In the genomic region with DNA sequence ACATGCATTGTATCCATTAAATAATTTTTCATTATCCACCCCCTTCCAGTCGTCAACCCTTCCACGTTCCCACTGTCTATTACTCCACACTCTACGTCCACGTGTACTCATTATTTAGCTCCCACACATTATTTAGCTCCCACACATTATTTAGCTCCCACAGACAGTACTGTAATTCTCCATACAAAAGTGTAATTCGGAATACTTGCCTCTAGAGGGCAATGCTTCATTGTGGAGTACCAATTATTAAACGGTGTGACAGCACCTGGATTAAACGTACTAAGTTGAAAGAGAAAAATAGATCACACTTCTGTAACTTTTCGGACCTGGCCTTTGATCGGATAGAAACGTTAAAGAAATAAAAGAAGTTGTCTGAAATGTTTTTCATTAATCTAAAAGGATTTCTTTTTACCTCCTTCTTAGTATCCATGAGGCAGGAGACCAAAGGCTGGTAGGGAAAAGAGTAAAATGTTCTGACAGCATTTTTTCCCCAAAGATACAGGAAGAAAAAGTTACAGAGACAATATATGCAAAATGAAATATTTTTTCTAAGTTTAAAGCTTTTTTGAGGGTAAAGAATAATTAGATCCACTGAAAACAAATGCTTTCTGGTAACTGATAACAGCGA, we compare ENCODE assay signal across 9 cellular contexts.
DNase-seq lines count a peak whose midpoint lies in the region; ATAC-seq and TF ChIP-seq lines count a peak whose summit lies in the region.
"Had no signal": no experiment of that assay in that cellular context is flagged by ENCODE, and none has a peak within 500 bp of the region (broad histone marks: within the 10 kb centered on the region; RNA-seq: fewer than 3 reads in every experiment).

No MANE protein-coding gene starts in this region.

- H3K9me3 ChIP-seq in WERI-Rb-1 (ENCODE audit: severe bottlenecking) (no peaks in the 10 kb centered on the region), upper lobe of left lung (no peaks in the 10 kb centered on the region)
- H3K9me3 ChIP-seq: SJCRH30 had no signal

- no peaks in the 10 kb centered on the region for H3K36me3 ChIP-seq in BJ (ENCODE audit: control insufficient read depth, insufficient read depth, low read length)
- H3K36me3 ChIP-seq in WERI-Rb-1, result no peaks in the 10 kb centered on the region
- no peaks in the 10 kb centered on the region for H3K36me3 ChIP-seq in upper lobe of left lung
- H3K36me3 ChIP-seq: SJCRH30 had no signal

- no peak for TF ChIP-seq POLR2A in upper lobe of left lung (IDR thresholded peaks at IDR 0.05)

- H3K36me3 Mint-ChIP-seq in activated T-cell treated with anti-CD3 and anti-CD28 coated beads, Interleukin-2, amount 50 U/mL, for 4 hours (ENCODE audit: insufficient read depth), result no peaks in the 10 kb centered on the region

- H3K4me3 ChIP-seq in BJ (ENCODE audit: low read depth, low read length) (no peak overlapping the region), WERI-Rb-1 (ENCODE audit: low read depth, low read length) (no peak overlapping the region), upper lobe of left lung (no peak overlapping the region)
- H3K4me3 ChIP-seq: SJCRH30 had no signal

- ATAC-seq in GM18511 (IDR thresholded peaks at IDR 0.05; ENCODE audit: unreplicated experiment) (peak; percentile 96), HG02870 (IDR thresholded peaks at IDR 0.05; ENCODE audit: unreplicated experiment) (peak; percentile 92), upper lobe of left lung (ENCODE audit: low FRiP score in 2 of 2) (peak in 1 of 2 donors; percentile 53)
- no peak for ATAC-seq in activated T-cell treated with anti-CD3 and anti-CD28 coated beads, Interleukin-2, amount 50 U/mL, for 4 hours

- 12% methylated on average over 11 of the region's 11 CpGs for WGBS in upper lobe of left lung, 2 donors

- no peak for TF ChIP-seq EP300 in upper lobe of left lung (IDR thresholded peaks at IDR 0.05)

- H3K27ac ChIP-seq in WERI-Rb-1 (no peak overlapping the region), upper lobe of left lung (no peak overlapping the region)
- H3K27ac ChIP-seq: SJCRH30 had no signal

- no peaks in the 10 kb centered on the region for H3K27me3 Mint-ChIP-seq in activated T-cell treated with anti-CD3 and anti-CD28 coated beads, Interleukin-2, amount 50 U/mL, for 4 hours (ENCODE audit: low read depth)

- H3K27me3 ChIP-seq in BJ (ENCODE audit: control insufficient read depth, insufficient read depth, low read length), result no peaks in the 10 kb centered on the region
- H3K27me3 ChIP-seq in WERI-Rb-1 (ENCODE audit: insufficient read depth, low read depth, severe bottlenecking), result no peaks in the 10 kb centered on the region
- no peaks in the 10 kb centered on the region for H3K27me3 ChIP-seq in upper lobe of left lung
- H3K27me3 ChIP-seq: SJCRH30 had no signal

- H3K9me3 Mint-ChIP-seq in activated T-cell treated with anti-CD3 and anti-CD28 coated beads, Interleukin-2, amount 50 U/mL, for 4 hours, result no peaks in the 10 kb centered on the region

- no peak overlapping the region for H3K4me3 Mint-ChIP-seq in activated T-cell treated with anti-CD3 and anti-CD28 coated beads, Interleukin-2, amount 50 U/mL, for 4 hours

- H3K4me1 Mint-ChIP-seq in activated T-cell treated with anti-CD3 and anti-CD28 coated beads, Interleukin-2, amount 50 U/mL, for 4 hours (ENCODE audit: low read depth), result no peaks in the 10 kb centered on the region

- POLR2A ChIA-PET in BJ (lab: Charles Lee), result no interaction called here

- no peak for DNase-seq in BJ (ENCODE audit: low read depth)
- DNase-seq in NCI-H1417 (lab: John Stamatoyannopoulos, UW), result peak; percentile 30 to 74 (median 63)
- no peak for DNase-seq in WERI-Rb-1
- DNase-seq in iPS-NIHi11 (ENCODE audit: low spot score), result peak; percentile 46
- no peak for DNase-seq in upper lobe of left lung
- no peak for DNase-seq in activated T-cell treated with anti-CD3 and anti-CD28 coated beads, Interleukin-2, amount 50 U/mL, for 4 hours

- CTCF ChIA-PET in BJ (lab: Yijun Ruan, JAX), result interaction anchor here (0.7 to 2.9 kb wide), 8 partner anchors 9 to 615 kb away, joined by 3 to 14 read pairs (median 4); no protein-coding TSS in a partner anchor

- no peaks in the 10 kb centered on the region for H3K4me1 ChIP-seq in upper lobe of left lung
- H3K4me1 ChIP-seq: SJCRH30 had no signal

- TF ChIP-seq CTCF in BJ (IDR thresholded peaks at IDR 0.05; ENCODE audit: insufficient read depth, low read depth, low read length) (peak; percentile 66), WERI-Rb-1 (IDR thresholded peaks at IDR 0.05; ENCODE audit: low read depth, low read length) (peak; percentile 32; the same call in 1 of the 2 replicates), upper lobe of left lung (IDR thresholded peaks at IDR 0.05) (peak in 5 of 6 experiments; percentile 28 to 59 (median 42))

Comparison
In these comparisons a context has a peak if more than half of its experiments do, and no peak if none do; other contexts are left out.
1. DNase-seq: peak in NCI-H1417 (3 of 3) and iPS-NIHi11 (single experiment); none in BJ (single experiment), WERI-Rb-1 (single experiment), upper lobe of left lung (0 of 2) and activated T-cell treated with anti-CD3 and anti-CD28 coated beads, Interleukin-2, amount 50 U/mL, for 4 hours (single experiment).
2. ATAC-seq: peak in GM18511 (single experiment) and HG02870 (single experiment); none in activated T-cell treated with anti-CD3 and anti-CD28 coated beads, Interleukin-2, amount 50 U/mL, for 4 hours (0 of 2).
3. Peak in every context shown above with its lines, with median percentiles within 50 percentile points of each other: CTCF ChIP-seq.